Comparison of ENCODE assay signal across 10 cellular contexts in genomic region chr18:33404244-33404873, GRCh38. TPM values are rescaled to one million over a fixed set of nuclear protein-coding genes. Genes with fewer than 3 reads are reported as not detected.
DNase-seq lines count a peak whose midpoint lies in the region; ATAC-seq, FAIRE-seq and TF ChIP-seq lines count a peak whose summit lies in the region.
"Had no signal": no experiment of that assay in that cellular context is flagged by ENCODE, and none has a peak within 500 bp of the region (broad histone marks: within the 10 kb centered on the region; RNA-seq: fewer than 3 reads in every experiment).

No MANE protein-coding gene starts in this region.

- H3K9me3 ChIP-seq in esophagus muscularis mucosa: no peaks in the 10 kb centered on the region

- no peak overlapping the region for H3K27ac ChIP-seq in esophagus muscularis mucosa (replicated peaks in 1 of 4)

- DNase-seq in D721Med (ENCODE audit: insufficient read length, low spot score) (no peak), NCI-H69 (lab: John Stamatoyannopoulos, UW) (peak; percentile 51), esophagus muscularis mucosa (ENCODE audit: extremely low spot score) (no peak), iPS-NIHi11 (ENCODE audit: low spot score) (no peak), HTR-8/SVneo (ENCODE audit: insufficient read length, low spot score) (no peak), KBM-7 (no peak), H7 (no peak)
- DNase-seq: stimulated activated naive CD4-positive, alpha-beta T cell had no signal

- intact Hi-C loops in esophagus muscularis mucosa (cut with DNase I): no loop called here

- peak; percentile 27 for TF ChIP-seq CTCF in D721Med (IDR thresholded peaks at IDR 0.05; ENCODE audit: insufficient read depth, missing control alignments)
- peak in 2 of 3 experiments; percentile 10 to 19 for TF ChIP-seq CTCF in esophagus muscularis mucosa (IDR thresholded peaks at IDR 0.05)

- peak; percentile 56 for FAIRE-seq in D721Med (lab: Jason Lieb, UNC)
- no peak for FAIRE-seq in HTR-8/SVneo (lab: Jason Lieb, UNC)

- H3K27me3 ChIP-seq in esophagus muscularis mucosa (no peaks in the 10 kb centered on the region), H7 (ENCODE audit: control insufficient read depth, insufficient read depth, low read length) (no peaks in the 10 kb centered on the region)

- no peak for TF ChIP-seq EP300 in esophagus muscularis mucosa (IDR thresholded peaks at IDR 0.05)

- H3K4me3 ChIP-seq in esophagus muscularis mucosa (no peak overlapping the region), H7 (ENCODE audit: insufficient read depth, low read depth, low read length) (no peak overlapping the region)

- H3K4me1 ChIP-seq in esophagus muscularis mucosa: no peaks in the 10 kb centered on the region

- in situ Hi-C loops in KBM-7 (cut with MboI; ENCODE audit: low pct_unique_long_range_greater_than_20kb, low sequenced_read_pairs): no loop called here

- peak; percentile 57 for ATAC-seq in GM21390 (IDR thresholded peaks at IDR 0.05; ENCODE audit: unreplicated experiment)

- no peaks in the 10 kb centered on the region for H3K36me3 ChIP-seq in esophagus muscularis mucosa
- no peaks in the 10 kb centered on the region for H3K36me3 ChIP-seq in H7 (replicated peaks; ENCODE audit: control insufficient read depth, insufficient read depth, low read length)

- TF ChIP-seq POLR2A in esophagus muscularis mucosa (IDR thresholded peaks at IDR 0.05; ENCODE audit: low read depth): no peak

RNA-seq across cellular contexts. Expression of gene CCDC178, which starts 36.2 kb away (rescaled TPM):
- total RNA-seq in esophagus muscularis mucosa: 1 to 10 TPM in 3 of 4 donors, not detected in 1; 1.2 to 2.2 (median 1.7) TPM
- total RNA-seq in H7 (2014; rRNA removed; shearing (Covaris generic)): not detected in 2 replicates
- total RNA-seq: RPMI7951 had no signal
